In genomic region chr3:67048067-67048715, GRCh38 we compare ENCODE assay signal across 10 cellular contexts. TPM values are rescaled to one million over a fixed set of nuclear protein-coding genes. Genes with fewer than 3 reads are reported as not detected.
DNase-seq lines count a peak whose midpoint lies in the region; ATAC-seq, FAIRE-seq and TF ChIP-seq lines count a peak whose summit lies in the region.
"Had no signal": no experiment of that assay in that cellular context is flagged by ENCODE, and none has a peak within 500 bp of the region (broad histone marks: within the 10 kb centered on the region; RNA-seq: fewer than 3 reads in every experiment).

No MANE protein-coding gene starts in this region.

- WGBS in H9 (ENCODE audit: extremely low coverage, insufficient read length, low lambda C conversion rate): no CpG with 5 or more reads among the region's 2 CpGs

- no peak overlapping the region for H2BK12ac ChIP-seq in H9 (ENCODE audit: insufficient read length, low read depth, low read length)

- H3K56ac ChIP-seq in H9 (ENCODE audit: insufficient read length, low read depth, low read length): no peak overlapping the region

- H3K4me3 ChIP-seq in OCI-LY7 (ENCODE audit: low read depth, low read length, poor library complexity, severe bottlenecking) (peak overlapping the region; percentile 58), kidney (ENCODE audit: low read length in 2 of 2) (no peak overlapping the region)

- no peaks in the 10 kb centered on the region for H3K27me3 Mint-ChIP-seq in activated T-cell treated with anti-CD3 and anti-CD28 coated beads, Interleukin-2, amount 50 U/mL, for 4 hours (ENCODE audit: low read depth)
- H3K27me3 Mint-ChIP-seq in H9 (ENCODE audit: low read depth): no peaks in the 10 kb centered on the region

- POLR2A ChIA-PET in OCI-LY7 (lab: Charles Lee): interaction anchor here (0.7 to 6.4 kb wide), 18 partner anchors 9 to 603 kb away, joined by 3 to 115 read pairs (median 6); partner anchors contain the start of gene KBTBD8

- H3K4me1 ChIP-seq in OCI-LY7 (ENCODE audit: insufficient read depth, low read length, poor library complexity, severe bottlenecking) (peaks cover 54% of the 10 kb centered on the region), kidney (ENCODE audit: control insufficient read depth in 1 of 2, insufficient read depth in 1 of 2, low read depth in 1 of 2, low read length in 2 of 2) (no peaks in the 10 kb centered on the region), H9 (ENCODE audit: insufficient read depth, low read length) (no peaks in the 10 kb centered on the region; the same call in 1 of the 2 replicates)

- no peak overlapping the region for H3K4ac ChIP-seq in H9 (ENCODE audit: low read depth, low read length)

- H3K4me1 Mint-ChIP-seq in activated T-cell treated with anti-CD3 and anti-CD28 coated beads, Interleukin-2, amount 50 U/mL, for 4 hours (ENCODE audit: low read depth): peaks cover 6% of the 10 kb centered on the region
- peaks cover 10 to 14% of the 10 kb centered on the region in 2 experiments for H3K4me1 Mint-ChIP-seq in H9

- no peak overlapping the region for H4K8ac ChIP-seq in H9 (replicated peaks; ENCODE audit: insufficient read length, low read depth, low read length)

- CTCF ChIA-PET in OCI-LY7 (lab: Charles Lee; ENCODE audit: unreplicated experiment): interaction anchor here (0.5 to 1.3 kb wide), 5 partner anchors 26 to 117 kb away, joined by 3 to 4 read pairs (median 4); partner anchors contain the start of gene KBTBD8

- no peak overlapping the region for H3T11ph ChIP-seq in H9 (ENCODE audit: low read length)

- H2BK20ac ChIP-seq in H9 (ENCODE audit: low read depth, low read length, poor library complexity, severe bottlenecking): no peak overlapping the region

- intact Hi-C loops in OCI-LY7 (cut with micrococcal nuclease; ENCODE audit: unreplicated experiment) (loop anchor here (1.0 to 10.0 kb wide), 4 partner anchors 50 to 639 kb away; partner anchors contain the start of genes KBTBD8 and SUCLG2), kidney (cut with DNase I) (no loop called here)

- H3K36me3 ChIP-seq in OCI-LY7 (ENCODE audit: insufficient read depth, low read length) (peaks cover 19% of the 10 kb centered on the region), kidney (ENCODE audit: control insufficient read depth in 1 of 2, insufficient read depth in 2 of 2, low read length in 2 of 2) (no peaks in the 10 kb centered on the region)

- no peak overlapping the region for H4K5ac ChIP-seq in H9 (ENCODE audit: insufficient read length, low read depth, low read length)

- no peak for TF ChIP-seq CTCF in OCI-LY7 (conservative IDR thresholded peaks at IDR 0.05; ENCODE audit: low read length)
- no peak for TF ChIP-seq CTCF in kidney (IDR thresholded peaks at IDR 0.05; ENCODE audit: borderline replicate concordance, extremely low read depth, insufficient read depth)
- no peak for TF ChIP-seq CTCF in H9 (conservative IDR thresholded peaks at IDR 0.05)

- H2AK5ac ChIP-seq in H9 (ENCODE audit: insufficient read length, low read length): no peak overlapping the region

- ATAC-seq in GM18502 (IDR thresholded peaks at IDR 0.05; ENCODE audit: poor library complexity, unreplicated experiment) (peak; percentile 96), GM21515 (IDR thresholded peaks at IDR 0.05; ENCODE audit: unreplicated experiment) (peak; percentile 92), HG03280 (IDR thresholded peaks at IDR 0.05; ENCODE audit: unreplicated experiment) (peak; percentile 98)
- no peak for ATAC-seq in activated T-cell treated with anti-CD3 and anti-CD28 coated beads, Interleukin-2, amount 50 U/mL, for 4 hours
- ATAC-seq: sciatic nerve had no signal

- peaks cover 5% of the 10 kb centered on the region for H3K9me3 Mint-ChIP-seq in activated T-cell treated with anti-CD3 and anti-CD28 coated beads, Interleukin-2, amount 50 U/mL, for 4 hours
- H3K9me3 Mint-ChIP-seq in H9: peaks cover 4 to 7% of the 10 kb centered on the region in 2 experiments; a peak in 4 of 5 replicates

- H3K4me2 ChIP-seq in OCI-LY7 (ENCODE audit: low read length): peak overlapping the region; percentile 70
- no peak overlapping the region for H3K4me2 ChIP-seq in H9 (ENCODE audit: insufficient read depth, insufficient read length, low read length)

- peak; percentile 86 for DNase-seq in OCI-LY7 (ENCODE audit: low spot score)
- DNase-seq in kidney: no peak
- no peak for DNase-seq in activated T-cell treated with anti-CD3 and anti-CD28 coated beads, Interleukin-2, amount 50 U/mL, for 4 hours
- DNase-seq in H9: no peak
- DNase-seq in NCI-H524 treated with DMSO at 0.1 percent for 48 hours (lab: John Stamatoyannopoulos, UW): no peak

- H3K9me3 ChIP-seq in OCI-LY7 (ENCODE audit: low read length) (peaks cover 20% of the 10 kb centered on the region), kidney (ENCODE audit: control insufficient read depth in 1 of 2, low read length in 2 of 2) (peaks cover 0 to 3% of the 10 kb centered on the region in 2 donors), H9 (ENCODE audit: control insufficient read depth, low read depth, low read length) (no peaks in the 10 kb centered on the region)

- H3K36me3 Mint-ChIP-seq in activated T-cell treated with anti-CD3 and anti-CD28 coated beads, Interleukin-2, amount 50 U/mL, for 4 hours (ENCODE audit: insufficient read depth): no peaks in the 10 kb centered on the region
- peaks cover 0 to 4% (median 0%) of the 10 kb centered on the region in 3 experiments; a peak in 3 of 7 replicates for H3K36me3 Mint-ChIP-seq in H9 (ENCODE audit: insufficient read depth in 1 of 3, low read depth in 3 of 3)

- no peak overlapping the region for H4K91ac ChIP-seq in H9 (ENCODE audit: insufficient read length, low read depth, low read length)

- H2BK120ac ChIP-seq in H9 (ENCODE audit: low read depth, low read length, poor library complexity, severe bottlenecking): no peak overlapping the region

- no peak overlapping the region for H3K4me3 Mint-ChIP-seq in activated T-cell treated with anti-CD3 and anti-CD28 coated beads, Interleukin-2, amount 50 U/mL, for 4 hours
- no peak overlapping the region for H3K4me3 Mint-ChIP-seq in H9

- no peak overlapping the region for H3K27ac Mint-ChIP-seq in H9

- H2AFZ ChIP-seq in OCI-LY7 (ENCODE audit: low read length) (peak overlapping the region; percentile 88; the same call in 1 of the 2 replicates), H9 (ENCODE audit: low read length) (no peak overlapping the region)

- H3K27ac ChIP-seq in OCI-LY7 (ENCODE audit: low read depth, low read length, poor library complexity, severe bottlenecking): peak overlapping the region; percentile 100
- no peak overlapping the region for H3K27ac ChIP-seq in kidney (ENCODE audit: low read depth in 2 of 2, low read length in 2 of 2)
- H3K27ac ChIP-seq in H9 (ENCODE audit: insufficient read length, low read depth, low read length): no peak overlapping the region
- H3K27ac ChIP-seq: RWPE1 had no signal

- no peak overlapping the region for H3K9ac ChIP-seq in kidney (ENCODE audit: low read length in 2 of 2)
- H3K9ac ChIP-seq in H9 (ENCODE audit: extremely low read depth, insufficient read length, low read length): no peak overlapping the region

- H2BK15ac ChIP-seq in H9 (ENCODE audit: low read depth, low read length): no peak overlapping the region

- no peaks in the 10 kb centered on the region for H3K79me2 ChIP-seq in OCI-LY7 (ENCODE audit: insufficient read depth, low read depth, low read length)
- H3K79me2 ChIP-seq in H9 (ENCODE audit: insufficient read depth, low read length): no peaks in the 10 kb centered on the region

- BruUV-seq in OCI-LY7 (replicated peaks; lab: Mats Ljungman, UMichigan): no TSS peak

- H3K23ac ChIP-seq in H9 (ENCODE audit: insufficient read length, low read depth, low read length): no peak overlapping the region

- H3K27me3 ChIP-seq in H9 (ENCODE audit: insufficient read depth, low read length): no peaks in the 10 kb centered on the region

- H4K20me1 ChIP-seq in OCI-LY7 (ENCODE audit: insufficient read depth, low read length) (no peaks in the 10 kb centered on the region), H9 (ENCODE audit: control insufficient read depth, insufficient read depth, insufficient read length) (no peaks in the 10 kb centered on the region)

- FAIRE-seq in kidney (lab: Jason Lieb, UNC): no peak

- no peak overlapping the region for H3K14ac ChIP-seq in H9 (ENCODE audit: insufficient read depth, low read length)

- H2BK5ac ChIP-seq in H9 (ENCODE audit: insufficient read length, low read length): no peak overlapping the region

- no peak overlapping the region for H3K18ac ChIP-seq in H9 (ENCODE audit: insufficient read length, low read depth, low read length)

- H3K9me2 ChIP-seq in OCI-LY7 (ENCODE audit: insufficient read depth, low read length): no peaks in the 10 kb centered on the region

- no peaks in the 10 kb centered on the region for H3K23me2 ChIP-seq in H9 (ENCODE audit: insufficient read length, low read depth, low read length, poor library complexity, severe bottlenecking)

- H3K79me1 ChIP-seq in H9 (ENCODE audit: insufficient read depth, low read depth, low read length, poor library complexity, severe bottlenecking): no peaks in the 10 kb centered on the region

RNA-seq across cellular contexts. Expression of gene KBTBD8, which starts 50.1 kb away (rescaled TPM):
- total RNA-seq in OCI-LY7 (2014; rRNA removed; shearing (Covaris generic)): 16.4 and 18.4 TPM in 2 replicates
- 24.8 and 26.3 TPM in 2 replicates for total RNA-seq in OCI-LY7 (2022)
- 1.8 TPM for total RNA-seq in kidney
- polyA plus RNA-seq in kidney (ENCODE audit: insufficient read depth, low read depth, low replicate concordance): 0.43 TPM
- 10 to 100 TPM; 32.1 to 47.5 (median 44.6) TPM for total RNA-seq in activated T-cell treated with anti-CD3 and anti-CD28 coated beads, Interleukin-2, amount 50 U/mL, for 4 hours
- total RNA-seq in H9 (2021): 16.7 and 19.4 TPM in 2 replicates

Comparison
In these comparisons a context has a peak if more than half of its experiments do, and no peak if none do; other contexts are left out.
1. ATAC-seq: peak in GM18502 (single experiment), GM21515 (single experiment) and HG03280 (single experiment); none in activated T-cell treated with anti-CD3 and anti-CD28 coated beads, Interleukin-2, amount 50 U/mL, for 4 hours (0 of 2).